ENCODE assay signal across 22 cellular contexts in the genomic region with DNA sequence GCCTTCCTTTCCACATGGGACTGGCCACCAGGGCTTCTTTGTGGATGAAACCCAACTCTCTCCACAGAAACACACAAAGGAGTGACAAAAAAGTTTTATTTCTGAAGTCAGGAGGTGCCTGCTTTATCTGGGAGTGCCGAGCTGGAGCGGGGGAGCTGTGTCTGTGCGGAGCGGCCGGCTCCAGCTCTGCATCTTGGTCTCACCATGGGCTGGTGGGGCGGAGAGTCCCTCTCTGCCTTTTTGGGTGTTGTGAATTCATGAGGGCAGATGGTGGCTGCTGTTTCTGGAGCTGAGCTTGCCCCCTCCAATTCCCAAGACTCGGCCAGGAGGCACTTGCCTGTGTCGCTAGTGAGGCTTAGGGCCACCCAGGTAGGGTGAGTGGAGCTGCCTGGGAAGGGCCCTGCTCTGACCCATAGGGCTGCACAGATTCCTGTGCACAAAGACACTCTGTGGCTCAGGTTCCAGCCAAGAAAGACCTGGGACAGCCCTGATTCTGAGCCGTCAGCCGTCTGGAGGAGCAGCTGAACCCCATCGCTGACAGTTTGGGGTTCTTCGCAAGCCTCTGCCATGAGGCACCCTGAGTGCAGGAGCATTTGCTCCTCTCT. TPM values are rescaled to one million over a fixed set of nuclear protein-coding genes. Genes with fewer than 3 reads are reported as not detected.
DNase-seq lines count a peak whose midpoint lies in the region; ATAC-seq, FAIRE-seq and TF ChIP-seq lines count a peak whose summit lies in the region.
"Had no signal": no experiment of that assay in that cellular context is flagged by ENCODE, and none has a peak within 500 bp of the region (broad histone marks: within the 10 kb centered on the region; RNA-seq: fewer than 3 reads in every experiment).

No MANE protein-coding gene starts in this region.

- no peak overlapping the region for H3K4me2 ChIP-seq in HepG2 (ENCODE audit: low read depth, low read length)

- intact Hi-C loops in HepG2 (cut with micrococcal nuclease; ENCODE audit: unreplicated experiment), result no loop called here
- intact Hi-C loops in right lobe of liver (cut with DNase I), result no loop called here

- ATAC-seq in HepG2, result peak; percentile 26; the same call in 1 of the 3 replicates
- no peak for ATAC-seq in right lobe of liver
- peak; percentile 52 for ATAC-seq in WTC11
- ATAC-seq: CD8-positive, alpha-beta T cell; HCT116 had no signal

- in situ Hi-C loops in HepG2 (cut with HindIII; ENCODE audit: extremely low pct_ligation_motif_present, low pct_unique_long_range_greater_than_20kb), result no loop called here

- no peak overlapping the region for H3K9ac ChIP-seq in HepG2 (ENCODE audit: insufficient read depth, low read depth, low read length)

- H3K9me3 Mint-ChIP-seq in WTC11 (no peaks in the 10 kb centered on the region), nephron (no peaks in the 10 kb centered on the region)
- H3K9me3 Mint-ChIP-seq: CD8-positive, alpha-beta T cell had no signal

- POLR2A ChIA-PET in HepG2 (lab: Yijun Ruan, JAX) (no interaction called here), WTC11 (lab: Charles Lee) (no interaction called here)

- H3K4me3 ChIP-seq in HepG2 (replicated peaks in 1 of 3; ENCODE audit: insufficient read depth in 1 of 3, low read depth in 2 of 3, low read length in 3 of 3), result no peak overlapping the region
- peak overlapping the region in 1 of 3 donors; percentile 4 for H3K4me3 ChIP-seq in right lobe of liver

- H3K4me1 ChIP-seq in HepG2 (ENCODE audit: insufficient read depth, low read length) (no peaks in the 10 kb centered on the region), right lobe of liver (no peaks in the 10 kb centered on the region)

- H3K36me3 Mint-ChIP-seq in WTC11, result no peaks in the 10 kb centered on the region
- no peaks in the 10 kb centered on the region for H3K36me3 Mint-ChIP-seq in nephron (ENCODE audit: low read depth)
- H3K36me3 Mint-ChIP-seq: CD8-positive, alpha-beta T cell had no signal

- TF ChIP-seq RAD21 in HepG2 (CRISPR knock-in tag; IDR thresholded peaks at IDR 0.05), result no peak

- H3K27me3 Mint-ChIP-seq in WTC11 (ENCODE audit: low read depth) (no peaks in the 10 kb centered on the region), nephron (ENCODE audit: low read depth) (peaks cover 52% of the 10 kb centered on the region)

- no peak overlapping the region; the same call in 1 of the 2 replicates for H3K27ac Mint-ChIP-seq in WTC11
- H3K27ac Mint-ChIP-seq in nephron, result peak overlapping the region in 2 of 3 experiments; percentile 28 to 74
- H3K27ac Mint-ChIP-seq: CD8-positive, alpha-beta T cell had no signal

- no peak for TF ChIP-seq POLR2A in HepG2 (IDR thresholded peaks at IDR 0.05; ENCODE audit: insufficient read depth in 1 of 2, low read depth in 2 of 2, low read length in 2 of 2)
- TF ChIP-seq POLR2A in right lobe of liver (IDR thresholded peaks at IDR 0.05), result no peak

- TF ChIP-seq CTCF in HepG2 (CRISPR knock-in tag; IDR thresholded peaks at IDR 0.05) (no peak), right lobe of liver (IDR thresholded peaks at IDR 0.05) (no peak), WTC11 (IDR thresholded peaks at IDR 0.05) (no peak), nephron (IDR thresholded peaks at IDR 0.05; ENCODE audit: unreplicated experiment in 3 of 3) (no peak)

- CTCF ChIA-PET in HepG2 (lab: Yijun Ruan, JAX; ENCODE audit: low intra/inter-chr PET ratio, low total read pairs) (no interaction called here), WTC11 (lab: Charles Lee) (interaction anchor here (0.8 to 1.6 kb wide), 5 partner anchors 27 to 109 kb away, joined by 3 to 7 read pairs (median 5); no protein-coding TSS in a partner anchor)

- no peak overlapping the region for H2AFZ ChIP-seq in HepG2 (ENCODE audit: low read length)

- 13% methylated on average over 6 of the region's 12 CpGs for WGBS in HepG2 (ENCODE audit: low lambda C conversion rate)
- WGBS in right lobe of liver (ENCODE audit: insufficient coverage, low coverage, low lambda C conversion rate, missing lambda C conversion rate), result 83% methylated on average over 5 of the region's 12 CpGs

- H3K9me3 ChIP-seq in HepG2 (ENCODE audit: low read length) (no peaks in the 10 kb centered on the region), right lobe of liver (no peaks in the 10 kb centered on the region)

- FAIRE-seq in HepG2 (lab: Jason Lieb, UNC) (no peak), frontal cortex (lab: Jason Lieb, UNC) (no peak)
- FAIRE-seq: GM12891, RCC 7860 had no signal

- peaks cover 6% of the 10 kb centered on the region; the same call in 1 of the 2 replicates for H4K20me1 ChIP-seq in HepG2 (ENCODE audit: insufficient read depth, low read length)

- no peaks in the 10 kb centered on the region for H3K79me2 ChIP-seq in HepG2 (ENCODE audit: insufficient read depth, low read length)

- DNase-seq in HepG2 (ENCODE audit: low spot score) (no peak), right lobe of liver (no peak), WTC11 (ENCODE audit: low spot score) (no peak), frontal cortex (ENCODE audit: low spot score in 2 of 2) (no peak), GM03348 (ENCODE audit: low spot score) (no peak), NCI-H226 (no peak)
- DNase-seq: C1 segment of cervical spinal cord; CD8-positive, alpha-beta T cell; DND-41; Karpas-422; NCI-H1417; NCI-H1694 treated with DMSO at 0.1 percent for 48 hours; NCI-H2081 treated with DMSO at 0.1 percent for 48 hours; NCI-H446 had no signal

- H3K27ac ChIP-seq in HepG2 (ENCODE audit: extremely low read length, insufficient read depth, low read length), result no peak overlapping the region
- H3K27ac ChIP-seq in right lobe of liver, result no peak overlapping the region

- no TSS peak for BruUV-seq in HepG2 (replicated peaks; lab: Mats Ljungman, UMichigan)

- H3K27me3 ChIP-seq in HepG2 (ENCODE audit: control insufficient read depth in 1 of 2, insufficient read depth in 2 of 2, low read length in 2 of 2) (peaks cover 31 to 96% of the 10 kb centered on the region in 2 experiments), right lobe of liver (no peaks in the 10 kb centered on the region)

- H3K36me3 ChIP-seq in HepG2 (replicated peaks in 1 of 2; ENCODE audit: control insufficient read depth in 1 of 2, insufficient read depth in 2 of 2, low read length in 2 of 2) (no peaks in the 10 kb centered on the region), right lobe of liver (no peaks in the 10 kb centered on the region)

- TF ChIP-seq EP300 in HepG2 (IDR thresholded peaks at IDR 0.05; ENCODE audit: low read depth in 2 of 2, low read length in 2 of 2), result no peak
- TF ChIP-seq EP300 in HepG2 (CRISPR knock-in tag; IDR thresholded peaks at IDR 0.05; ENCODE audit: borderline replicate concordance), result no peak

- H3K4me1 Mint-ChIP-seq in WTC11 (peaks cover 37% of the 10 kb centered on the region), nephron (peaks cover 51% of the 10 kb centered on the region)

- H3K4me3 Mint-ChIP-seq in WTC11 (no peak overlapping the region), nephron (peak overlapping the region in 1 of 3 experiments; percentile 16)
- H3K4me3 Mint-ChIP-seq: CD8-positive, alpha-beta T cell had no signal

RNA-seq across cellular contexts. Expression of a gene that starts 1.4 kb away (rescaled TPM):
- total RNA-seq in HepG2 (2016; rRNA removed; fragmentation: Illumina TruSeq; extraction: Trizol) (not detected in 2 replicates), right lobe of liver (10 to 100 TPM in 1 of 6 experiments, 1 to 10 TPM in 5; 1.2 to 12.9 (median 5.7) TPM), WTC11 (2021) (0.23 to 0.34 TPM (median 0.24 TPM) in 3 replicates), frontal cortex (under 0.01 TPM)
- total RNA-seq in HepG2 (2016; cell fraction: cytosol; rRNA removed; fragmentation: Illumina TruSeq; extraction: Trizol; ENCODE audit: low read depth), result not detected in 2 replicates
- total RNA-seq in HepG2 (2016; cell fraction: insoluble cytoplasmic fraction; rRNA removed; fragmentation: Illumina TruSeq; extraction: Trizol), result not detected in 2 replicates
- not detected in 2 replicates for total RNA-seq in HepG2 (2016; cell fraction: membrane; rRNA removed; fragmentation: Illumina TruSeq; extraction: Trizol)
- not detected in 2 replicates for total RNA-seq in HepG2 (2016; cell fraction: nucleus; rRNA removed; fragmentation: Illumina TruSeq; extraction: Trizol)
- not detected in 2 replicates for polyA plus RNA-seq in HepG2 (2011; rRNA removed)
- not detected in 2 replicates for polyA plus RNA-seq in HepG2 (2011; cell fraction: cytosol; rRNA removed)
- polyA plus RNA-seq in HepG2 (2011; cell fraction: nucleus; rRNA removed), result not detected in 2 replicates
- polyA plus RNA-seq in HepG2 (2012), result 1.5 and 1.6 TPM in 2 replicates
- polyA plus RNA-seq in HepG2 (2016; cell fraction: cytosol; fragmentation: Illumina TruSeq; extraction: Trizol; ENCODE audit: low read depth), result not detected in 2 replicates
- not detected in 2 replicates for polyA plus RNA-seq in HepG2 (2016; cell fraction: insoluble cytoplasmic fraction; fragmentation: Illumina TruSeq; extraction: Trizol; ENCODE audit: low read depth)
- polyA plus RNA-seq in HepG2 (2016; cell fraction: membrane; fragmentation: Illumina TruSeq; extraction: Trizol; ENCODE audit: low read depth), result not detected in 2 replicates
- polyA plus RNA-seq in HepG2 (2016; cell fraction: nucleus; fragmentation: Illumina TruSeq; extraction: Trizol; ENCODE audit: insufficient read depth, low read depth), result not detected in 2 replicates
- not detected in 2 replicates for polyA minus RNA-seq in HepG2 (2011; rRNA and poly(A)+ RNA removed; ENCODE audit: low replicate concordance)
- not detected in 2 replicates for polyA minus RNA-seq in HepG2 (2011; cell fraction: cytosol; rRNA and poly(A)+ RNA removed)
- polyA minus RNA-seq in HepG2 (2011; cell fraction: nucleus; rRNA and poly(A)+ RNA removed), result not detected in 2 replicates
- total RNA-seq: A673, M059J, OCI-LY7, SK-MEL-5 had no signal

RNA-seq across cellular contexts. Expression of a gene that starts 28.4 kb away (rescaled TPM):
- total RNA-seq in HepG2 (2016; rRNA removed; fragmentation: Illumina TruSeq; extraction: Trizol), result not detected in 2 replicates
- not detected in 2 replicates for total RNA-seq in HepG2 (2016; cell fraction: cytosol; rRNA removed; fragmentation: Illumina TruSeq; extraction: Trizol; ENCODE audit: low read depth)
- not detected in 2 replicates for total RNA-seq in HepG2 (2016; cell fraction: insoluble cytoplasmic fraction; rRNA removed; fragmentation: Illumina TruSeq; extraction: Trizol)
- total RNA-seq in HepG2 (2016; cell fraction: membrane; rRNA removed; fragmentation: Illumina TruSeq; extraction: Trizol), result not detected in 2 replicates
- total RNA-seq in HepG2 (2016; cell fraction: nucleus; rRNA removed; fragmentation: Illumina TruSeq; extraction: Trizol), result not detected in 2 replicates
- polyA plus RNA-seq in HepG2 (2011; rRNA removed), result not detected in 2 replicates
- polyA plus RNA-seq in HepG2 (2011; cell fraction: cytosol; rRNA removed), result not detected in 2 replicates
- polyA plus RNA-seq in HepG2 (2011; cell fraction: nucleus; rRNA removed), result not detected in 2 replicates
- polyA plus RNA-seq in HepG2 (2012), result not detected in 2 replicates
- polyA plus RNA-seq in HepG2 (2016; cell fraction: cytosol; fragmentation: Illumina TruSeq; extraction: Trizol; ENCODE audit: low read depth), result not detected in 2 replicates
- not detected in 2 replicates for polyA plus RNA-seq in HepG2 (2016; cell fraction: insoluble cytoplasmic fraction; fragmentation: Illumina TruSeq; extraction: Trizol; ENCODE audit: low read depth)
- not detected in 2 replicates for polyA plus RNA-seq in HepG2 (2016; cell fraction: membrane; fragmentation: Illumina TruSeq; extraction: Trizol; ENCODE audit: low read depth)
- not detected in 2 replicates for polyA plus RNA-seq in HepG2 (2016; cell fraction: nucleus; fragmentation: Illumina TruSeq; extraction: Trizol; ENCODE audit: insufficient read depth, low read depth)
- not detected in 2 replicates for polyA minus RNA-seq in HepG2 (2011; rRNA and poly(A)+ RNA removed; ENCODE audit: low replicate concordance)
- not detected in 2 replicates for polyA minus RNA-seq in HepG2 (2011; cell fraction: cytosol; rRNA and poly(A)+ RNA removed)
- polyA minus RNA-seq in HepG2 (2011; cell fraction: nucleus; rRNA and poly(A)+ RNA removed), result not detected in 2 replicates
- total RNA-seq in right lobe of liver, result 1 to 10 TPM; 1.6 to 5.8 (median 3.0) TPM
- 2.0 to 3.1 TPM (median 2.7 TPM) in 3 replicates for total RNA-seq in WTC11 (2021)
- 12.6 TPM for total RNA-seq in frontal cortex
- total RNA-seq: A673; CD8-positive, alpha-beta T cell; M059J; SK-MEL-5 had no signal

Comparison
In these comparisons a context has a peak if more than half of its experiments do, and no peak if none do; other contexts are left out.
1. ATAC-seq: peak in HepG2 (single experiment) and WTC11 (single experiment); none in right lobe of liver (0 of 4).